ENCODE assay signal across 6 cellular contexts in the genomic region with DNA sequence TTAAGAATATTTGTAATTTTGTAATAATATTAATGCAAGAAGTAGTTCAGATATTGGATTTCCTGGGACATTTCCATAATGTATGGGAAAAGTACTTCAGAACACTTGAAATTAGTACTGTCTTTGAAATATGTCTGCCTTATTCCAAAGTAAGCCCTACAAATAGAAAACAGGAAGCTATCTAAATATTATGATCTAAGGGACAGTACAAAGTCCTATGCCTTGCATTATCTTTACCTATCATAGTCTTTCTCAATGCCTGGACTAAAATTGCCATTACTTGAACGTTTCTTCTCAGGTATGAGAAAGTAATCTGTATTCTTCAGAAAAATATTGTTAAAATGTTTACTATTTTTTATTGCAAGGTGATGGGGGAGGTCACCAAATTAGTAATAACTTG.
"Had no signal": no experiment of that assay in that cellular context is flagged by ENCODE, and none has a peak within 500 bp of the region (broad histone marks: within the 10 kb centered on the region; RNA-seq: fewer than 3 reads in every experiment).

No MANE protein-coding gene starts in this region.

- H3K4me3 ChIP-seq: GM23338, K562 had no signal

- H3K4me3 Mint-ChIP-seq: GM23338, H9 had no signal

- ATAC-seq: GM23338, K562 had no signal

- DNase-seq: H9, HCEC 1CT, IMR-90, KG1 had no signal

- H3K27ac Mint-ChIP-seq: GM23338, H9 had no signal
